Comparison of ENCODE assay signal across 8 cellular contexts in genomic region chr12:64681200-64682052, GRCh38.
A peak's percentile ranks its signal among the peaks of the same experiment; 100 is the strongest.
DNase-seq lines count a peak whose midpoint lies in the region; ATAC-seq and TF ChIP-seq lines count a peak whose summit lies in the region.

No MANE protein-coding gene starts in this region.

- H3K4me1 ChIP-seq in smooth muscle cell (ENCODE audit: low read depth): peaks cover 12% of the 10 kb centered on the region

- WGBS in smooth muscle cell (ENCODE audit: low lambda C conversion rate): 57% methylated on average over 5 of the region's 5 CpGs

- H3K27me3 Mint-ChIP-seq in activated naive CD8-positive, alpha-beta T cell treated with anti-CD3 and anti-CD28 coated beads for 36 hours: no peaks in the 10 kb centered on the region
- H3K27me3 Mint-ChIP-seq in osteocyte (ENCODE audit: unreplicated experiment): no peaks in the 10 kb centered on the region

- ATAC-seq in HG02870 (IDR thresholded peaks at IDR 0.05; ENCODE audit: unreplicated experiment): peak; percentile 55
- ATAC-seq in GM21576 (IDR thresholded peaks at IDR 0.05; ENCODE audit: unreplicated experiment): no peak

- peaks cover 91% of the 10 kb centered on the region for H3K4me1 Mint-ChIP-seq in activated naive CD8-positive, alpha-beta T cell treated with anti-CD3 and anti-CD28 coated beads for 36 hours
- H3K4me1 Mint-ChIP-seq in osteocyte (ENCODE audit: unreplicated experiment): peaks cover 51% of the 10 kb centered on the region

- peak overlapping the region; percentile 86 for H3K27ac Mint-ChIP-seq in activated naive CD8-positive, alpha-beta T cell treated with anti-CD3 and anti-CD28 coated beads for 36 hours
- peak overlapping the region; percentile 92 for H3K27ac Mint-ChIP-seq in osteocyte (ENCODE audit: unreplicated experiment)

- no peak overlapping the region for H3K4me2 ChIP-seq in smooth muscle cell

- H3K4me3 Mint-ChIP-seq in activated naive CD8-positive, alpha-beta T cell treated with anti-CD3 and anti-CD28 coated beads for 36 hours: no peak overlapping the region
- no peak overlapping the region for H3K4me3 Mint-ChIP-seq in osteocyte (ENCODE audit: unreplicated experiment)

- no peak for TF ChIP-seq CTCF in GM13976 (IDR thresholded peaks at IDR 0.05; ENCODE audit: borderline replicate concordance, control extremely low read depth, extremely low read depth, insufficient read depth, missing control alignments)
- TF ChIP-seq CTCF in osteocyte (IDR thresholded peaks at IDR 0.05): no peak
- TF ChIP-seq CTCF in smooth muscle cell (IDR thresholded peaks at IDR 0.05; ENCODE audit: borderline replicate concordance, insufficient read depth, poor library complexity, severe bottlenecking): no peak

- in situ Hi-C loops in GM13976 (cut with MboI; ENCODE audit: low sequenced_read_pairs, unreplicated experiment): no loop called here

- no peak overlapping the region for H3K9ac ChIP-seq in smooth muscle cell (ENCODE audit: low read depth)

- H4K20me1 ChIP-seq in smooth muscle cell (ENCODE audit: low read depth): no peaks in the 10 kb centered on the region

- peak; percentile 54 for DNase-seq in GM13976 (ENCODE audit: low spot score)
- DNase-seq in activated naive CD8-positive, alpha-beta T cell treated with anti-CD3 and anti-CD28 coated beads for 36 hours: no peak
- DNase-seq in osteocyte (ENCODE audit: extremely low spot score, unreplicated experiment): no peak
- no peak for DNase-seq in SKM-1 treated with dmso at 0.1 percent for 144 hours (lab: John Stamatoyannopoulos, UW; ENCODE audit: unreplicated experiment)
- no peak for DNase-seq in smooth muscle cell (lab: John Stamatoyannopoulos, UW; ENCODE audit: unreplicated experiment)
- DNase-seq in posterior cingulate gyrus: no peak

- intact Hi-C loops in posterior cingulate gyrus (cut with DNase I): no loop called here

- H3K27me3 ChIP-seq in smooth muscle cell (ENCODE audit: low read depth): no peaks in the 10 kb centered on the region

- H3K27ac ChIP-seq in smooth muscle cell (ENCODE audit: low read depth): no peak overlapping the region

- H3K36me3 ChIP-seq in smooth muscle cell (ENCODE audit: low read depth): no peaks in the 10 kb centered on the region

- H3F3A ChIP-seq in smooth muscle cell (ENCODE audit: low read depth): no peaks in the 10 kb centered on the region

- peaks cover 2% of the 10 kb centered on the region for H3K9me3 Mint-ChIP-seq in activated naive CD8-positive, alpha-beta T cell treated with anti-CD3 and anti-CD28 coated beads for 36 hours
- H3K9me3 Mint-ChIP-seq in osteocyte (ENCODE audit: unreplicated experiment): no peaks in the 10 kb centered on the region

- no peak overlapping the region for H2AFZ ChIP-seq in smooth muscle cell (ENCODE audit: low read depth)

- no peaks in the 10 kb centered on the region for H3K79me2 ChIP-seq in smooth muscle cell (ENCODE audit: low read depth)

- no peak overlapping the region for H3K4me3 ChIP-seq in smooth muscle cell

- peaks cover 28% of the 10 kb centered on the region for H3K36me3 Mint-ChIP-seq in activated naive CD8-positive, alpha-beta T cell treated with anti-CD3 and anti-CD28 coated beads for 36 hours
- peaks cover 16% of the 10 kb centered on the region for H3K36me3 Mint-ChIP-seq in osteocyte (ENCODE audit: unreplicated experiment)

- no peaks in the 10 kb centered on the region for H3K9me3 ChIP-seq in smooth muscle cell (replicated peaks; ENCODE audit: low read depth)
